9 cellular contexts compared by ENCODE assay signal in the genomic region with DNA sequence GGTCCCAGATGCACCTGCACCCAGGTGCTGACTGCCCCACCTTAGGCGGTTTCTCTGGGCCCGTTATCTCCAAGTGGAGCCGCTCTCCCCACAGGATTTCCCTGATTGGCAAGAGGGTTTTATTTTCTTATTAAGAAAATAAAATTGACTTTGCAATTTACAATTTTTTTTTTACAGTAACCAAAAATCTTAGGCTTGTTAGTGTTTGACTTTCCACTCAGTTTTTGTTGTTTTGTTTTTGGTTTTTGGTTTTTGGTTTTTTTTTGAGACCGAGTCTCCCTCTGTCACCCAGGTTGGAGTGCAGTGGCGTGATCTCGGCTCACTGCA. TPM values are rescaled to one million over a fixed set of nuclear protein-coding genes. Genes with fewer than 3 reads are reported as not detected.
A peak's percentile ranks its signal among the peaks of the same experiment; 100 is the strongest.
DNase-seq lines count a peak whose midpoint lies in the region; ATAC-seq, FAIRE-seq and TF ChIP-seq lines count a peak whose summit lies in the region.
"Had no signal": no experiment of that assay in that cellular context is flagged by ENCODE, and none has a peak within 500 bp of the region (broad histone marks: within the 10 kb centered on the region; RNA-seq: fewer than 3 reads in every experiment).

No MANE protein-coding gene starts in this region.

- peaks cover 17% of the 10 kb centered on the region for H3K4me1 ChIP-seq in keratinocyte (ENCODE audit: control insufficient read depth, extremely low read depth, insufficient read depth, low read length)
- H3K4me1 ChIP-seq in Caco-2 = no peaks in the 10 kb centered on the region

- H3K27me3 ChIP-seq in keratinocyte (ENCODE audit: control insufficient read depth, extremely low read depth, insufficient read depth, low read length) = peaks cover 5% of the 10 kb centered on the region
- H3K27me3 ChIP-seq in Caco-2 (replicated peaks; ENCODE audit: control insufficient read depth, insufficient read depth, low read length) = no peaks in the 10 kb centered on the region

- CTCF ChIA-PET in Caco-2 (lab: Charles Lee) = no interaction called here

- TF ChIP-seq CTCF in HFFc6 (IDR thresholded peaks at IDR 0.05) (no peak), keratinocyte (optimal IDR thresholded peaks at IDR 0.05 in 1 of 3, IDR thresholded peaks at IDR 0.05 in 1 of 3, conservative IDR thresholded peaks at IDR 0.05 in 1 of 3; ENCODE audit: extremely low read depth in 1 of 3, insufficient read depth in 2 of 3, low read length in 3 of 3) (no peak), Caco-2 (IDR thresholded peaks at IDR 0.05; ENCODE audit: insufficient read depth in 1 of 2, low read depth in 1 of 2, low read length in 1 of 2, severe bottlenecking in 1 of 2, unreplicated experiment in 1 of 2) (no peak)

- H3K9ac ChIP-seq in keratinocyte (ENCODE audit: control insufficient read depth, extremely low read depth, insufficient read depth, low read length) = no peak overlapping the region

- H3K27ac ChIP-seq in keratinocyte (ENCODE audit: control insufficient read depth, insufficient read depth, low read length) = no peak overlapping the region

- H3K36me3 ChIP-seq in keratinocyte (ENCODE audit: control insufficient read depth in 2 of 2, extremely low read depth in 1 of 2, insufficient read depth in 2 of 2, low read length in 2 of 2) (peaks cover 0 to 6% of the 10 kb centered on the region in 2 experiments), Caco-2 (ENCODE audit: control insufficient read depth, insufficient read depth, low read length) (no peaks in the 10 kb centered on the region)

- H3K9me3 ChIP-seq in keratinocyte (ENCODE audit: control insufficient read depth, low read depth, low read length) = no peaks in the 10 kb centered on the region
- H3K9me3 ChIP-seq in Caco-2 = no peaks in the 10 kb centered on the region

- no peaks in the 10 kb centered on the region for H3K9me3 Mint-ChIP-seq in HFFc6
- no peaks in the 10 kb centered on the region for H3K9me3 Mint-ChIP-seq in activated T-helper 2 cell treated with anti-CD3 and anti-CD28 coated beads, Interferon-gamma antibody, Interleukin-2, Interleukin-4, amounts not matched to agents 10 μg/mL and 5 μg/mL and 100 μg/mL, durations not matched to agents 14 hours and 24 hours and 36 hours
- no peaks in the 10 kb centered on the region for H3K9me3 Mint-ChIP-seq in stimulated activated effector memory CD8-positive, alpha-beta T cell treated with anti-CD3 and anti-CD28 coated beads, Interleukin-12 subunit alpha, Interleukin-12 subunit beta, amount 100 ng/mL, for 72 hours
- H3K9me3 Mint-ChIP-seq in Caco-2 (ENCODE audit: unreplicated experiment) = no peaks in the 10 kb centered on the region

- peak overlapping the region; percentile 50 for H3K4me2 ChIP-seq in keratinocyte (ENCODE audit: control insufficient read depth, extremely low read depth, insufficient read depth, low read depth, low read length)

- intact Hi-C loops in activated T-helper 2 cell treated with anti-CD3 and anti-CD28 coated beads, Interferon-gamma antibody, Interleukin-2, Interleukin-4, amounts not matched to agents 10 μg/mL and 5 μg/mL and 100 μg/mL, durations not matched to agents 14 hours and 24 hours and 36 hours (cut with micrococcal nuclease) = no loop called here
- intact Hi-C loops in Caco-2 (cut with micrococcal nuclease; ENCODE audit: unreplicated experiment) = no loop called here

- no peak overlapping the region for H3K27ac Mint-ChIP-seq in HFFc6
- H3K27ac Mint-ChIP-seq in activated T-helper 2 cell treated with anti-CD3 and anti-CD28 coated beads, Interferon-gamma antibody, Interleukin-2, Interleukin-4, amounts not matched to agents 10 μg/mL and 5 μg/mL and 100 μg/mL, durations not matched to agents 14 hours and 24 hours and 36 hours = no peak overlapping the region
- peak overlapping the region; percentile 20 for H3K27ac Mint-ChIP-seq in stimulated activated effector memory CD8-positive, alpha-beta T cell treated with anti-CD3 and anti-CD28 coated beads, Interleukin-12 subunit alpha, Interleukin-12 subunit beta, amount 100 ng/mL, for 72 hours
- no peak overlapping the region for H3K27ac Mint-ChIP-seq in Caco-2 (ENCODE audit: unreplicated experiment)

- no peak for ATAC-seq in stimulated activated effector memory CD8-positive, alpha-beta T cell treated with anti-CD3 and anti-CD28 coated beads, Interleukin-12 subunit alpha, Interleukin-12 subunit beta, amount 100 ng/mL, for 72 hours
- ATAC-seq in HG03460 (IDR thresholded peaks at IDR 0.05; ENCODE audit: unreplicated experiment) = no peak
- no peak for ATAC-seq in HG03469 (IDR thresholded peaks at IDR 0.05; ENCODE audit: unreplicated experiment)

- H3K4me3 ChIP-seq in keratinocyte (ENCODE audit: control insufficient read depth in 2 of 3, extremely low read depth in 1 of 3, insufficient read depth in 2 of 3, low read depth in 1 of 3, low read length in 3 of 3) (peak overlapping the region; percentile 56 to 68 (median 61)), Caco-2 (ENCODE audit: low read depth, low read length) (no peak overlapping the region)

- H3K4me3 Mint-ChIP-seq in HFFc6 (peak overlapping the region; percentile 61), Caco-2 (ENCODE audit: unreplicated experiment) (no peak overlapping the region)
- peak overlapping the region; percentile 71 for H3K4me3 Mint-ChIP-seq in activated T-helper 2 cell treated with anti-CD3 and anti-CD28 coated beads, Interferon-gamma antibody, Interleukin-2, Interleukin-4, amounts not matched to agents 10 μg/mL and 5 μg/mL and 100 μg/mL, durations not matched to agents 14 hours and 24 hours and 36 hours (ENCODE audit: low read depth)
- peak overlapping the region; percentile 71 for H3K4me3 Mint-ChIP-seq in stimulated activated effector memory CD8-positive, alpha-beta T cell treated with anti-CD3 and anti-CD28 coated beads, Interleukin-12 subunit alpha, Interleukin-12 subunit beta, amount 100 ng/mL, for 72 hours

- peaks cover 32% of the 10 kb centered on the region for H3K27me3 Mint-ChIP-seq in HFFc6 (ENCODE audit: insufficient read depth)
- no peaks in the 10 kb centered on the region for H3K27me3 Mint-ChIP-seq in activated T-helper 2 cell treated with anti-CD3 and anti-CD28 coated beads, Interferon-gamma antibody, Interleukin-2, Interleukin-4, amounts not matched to agents 10 μg/mL and 5 μg/mL and 100 μg/mL, durations not matched to agents 14 hours and 24 hours and 36 hours (ENCODE audit: low read depth)
- H3K27me3 Mint-ChIP-seq in Caco-2 (ENCODE audit: insufficient read depth, unreplicated experiment) = no peaks in the 10 kb centered on the region

- H4K20me1 ChIP-seq in keratinocyte (ENCODE audit: control insufficient read depth, extremely low read depth, insufficient read depth, low read length) = no peaks in the 10 kb centered on the region

- DNase-seq in HFFc6 = no peak
- no peak for DNase-seq in activated T-helper 2 cell treated with anti-CD3 and anti-CD28 coated beads, Interferon-gamma antibody, Interleukin-2, Interleukin-4, amounts not matched to agents 10 μg/mL and 5 μg/mL and 100 μg/mL, durations not matched to agents 14 hours and 24 hours and 36 hours (ENCODE audit: low spot score)
- no peak for DNase-seq in keratinocyte (ENCODE audit: low read depth, low spot score)
- DNase-seq in stimulated activated effector memory CD8-positive, alpha-beta T cell treated with anti-CD3 and anti-CD28 coated beads, Interleukin-12 subunit alpha, Interleukin-12 subunit beta, amount 100 ng/mL, for 72 hours (ENCODE audit: low spot score in 2 of 2) = no peak
- DNase-seq in Caco-2 = no peak
- DNase-seq in stimulated activated CD4-positive, alpha-beta T cell treated with anti-CD3 and anti-CD28 coated beads, Interleukin-4, amount 100 ng/mL, for 1 hour = no peak
- DNase-seq: Karpas-422 had no signal

- peaks cover 2% of the 10 kb centered on the region for H3K9me1 ChIP-seq in keratinocyte (ENCODE audit: control insufficient read depth, extremely low read depth, insufficient read depth, low read length)

- no TSS peak for BruUV-seq in Caco-2 (replicated peaks; lab: Mats Ljungman, UMichigan)

- no peak for FAIRE-seq in keratinocyte (lab: Jason Lieb, UNC)

- no peaks in the 10 kb centered on the region for H3K79me2 ChIP-seq in keratinocyte (ENCODE audit: control insufficient read depth, insufficient read depth, low read length)

- POLR2A ChIA-PET in Caco-2 (lab: Charles Lee) = no interaction called here

- H3K36me3 Mint-ChIP-seq in HFFc6 (ENCODE audit: low read depth) (no peaks in the 10 kb centered on the region), Caco-2 (ENCODE audit: insufficient read depth, unreplicated experiment) (no peaks in the 10 kb centered on the region)
- H3K36me3 Mint-ChIP-seq in activated T-helper 2 cell treated with anti-CD3 and anti-CD28 coated beads, Interferon-gamma antibody, Interleukin-2, Interleukin-4, amounts not matched to agents 10 μg/mL and 5 μg/mL and 100 μg/mL, durations not matched to agents 14 hours and 24 hours and 36 hours (ENCODE audit: low read depth) = no peaks in the 10 kb centered on the region
- no peaks in the 10 kb centered on the region for H3K36me3 Mint-ChIP-seq in stimulated activated effector memory CD8-positive, alpha-beta T cell treated with anti-CD3 and anti-CD28 coated beads, Interleukin-12 subunit alpha, Interleukin-12 subunit beta, amount 100 ng/mL, for 72 hours

- H2AFZ ChIP-seq in keratinocyte (ENCODE audit: control insufficient read depth, low read length) = peak overlapping the region; percentile 19

- H3K4me1 Mint-ChIP-seq in HFFc6 (ENCODE audit: low read depth) = peaks cover 13% of the 10 kb centered on the region; the same call in 1 of the 2 replicates
- peaks cover 19% of the 10 kb centered on the region for H3K4me1 Mint-ChIP-seq in activated T-helper 2 cell treated with anti-CD3 and anti-CD28 coated beads, Interferon-gamma antibody, Interleukin-2, Interleukin-4, amounts not matched to agents 10 μg/mL and 5 μg/mL and 100 μg/mL, durations not matched to agents 14 hours and 24 hours and 36 hours (ENCODE audit: low read depth)
- H3K4me1 Mint-ChIP-seq in stimulated activated effector memory CD8-positive, alpha-beta T cell treated with anti-CD3 and anti-CD28 coated beads, Interleukin-12 subunit alpha, Interleukin-12 subunit beta, amount 100 ng/mL, for 72 hours = peaks cover 32% of the 10 kb centered on the region
- H3K4me1 Mint-ChIP-seq in Caco-2 (ENCODE audit: low read depth, unreplicated experiment) = peaks cover 6% of the 10 kb centered on the region

- dilution Hi-C loops in keratinocyte (cut with MboI; ENCODE audit: extremely low pct_ligation_motif_present, low sequenced_read_pairs) = no loop called here

RNA-seq across cellular contexts. Expression of a gene that starts 4.8 kb away (rescaled TPM):
- not detected for total RNA-seq in HFFc6 (2021; fragmentation: NEBNext Ultra II Directional; extraction: Animal tissue kit (Norgen Biotek cat#: 25700))
- total RNA-seq in activated T-helper 2 cell treated with anti-CD3 and anti-CD28 coated beads, Interferon-gamma antibody, Interleukin-2, Interleukin-4, amounts not matched to agents 10 μg/mL and 5 μg/mL and 100 μg/mL, durations not matched to agents 14 hours and 24 hours and 36 hours = 0.07 TPM in 1 of 2 replicates, not detected in the other
- polyA plus RNA-seq in keratinocyte = not detected in 3 replicates
- not detected for polyA plus RNA-seq in keratinocyte (2011; ENCODE audit: low read depth)
- not detected in 2 replicates for polyA plus RNA-seq in keratinocyte (2011; cell fraction: cytosol; rRNA removed)
- polyA plus RNA-seq in keratinocyte (2011; cell fraction: nucleus; rRNA removed) = not detected in 2 replicates
- not detected in 2 replicates for polyA plus RNA-seq in keratinocyte (2012; ENCODE audit: low replicate concordance)
- not detected in 3 replicates for polyA minus RNA-seq in keratinocyte
- not detected for polyA minus RNA-seq in keratinocyte (2011; cell fraction: cytosol; rRNA and poly(A)+ RNA removed)
- not detected in 2 replicates for polyA minus RNA-seq in keratinocyte (2011; cell fraction: nucleus; rRNA and poly(A)+ RNA removed)
- total RNA-seq in Caco-2 (2022) = not detected in 2 replicates

RNA-seq across cellular contexts. Expression of a gene that starts 25.1 kb away (rescaled TPM):
- 1 to 10 TPM in 4 of 6 experiments, under 1 TPM in 2; 0.38 to 3.4 (median 1.6) TPM for total RNA-seq in HFFc6 (2021; fragmentation: NEBNext Ultra II Directional; extraction: Animal tissue kit (Norgen Biotek cat#: 25700))
- 1.4 and 2.3 TPM in 2 replicates for total RNA-seq in activated T-helper 2 cell treated with anti-CD3 and anti-CD28 coated beads, Interferon-gamma antibody, Interleukin-2, Interleukin-4, amounts not matched to agents 10 μg/mL and 5 μg/mL and 100 μg/mL, durations not matched to agents 14 hours and 24 hours and 36 hours
- 0.79 to 1.3 TPM (median 1.0 TPM) in 3 replicates for polyA plus RNA-seq in keratinocyte
- 0.57 TPM for polyA plus RNA-seq in keratinocyte (2011; ENCODE audit: low read depth)
- 0.29 and 1.8 TPM in 2 replicates for polyA plus RNA-seq in keratinocyte (2011; cell fraction: cytosol; rRNA removed)
- 0.57 TPM in 1 of 2 replicates, not detected in the other for polyA plus RNA-seq in keratinocyte (2011; cell fraction: nucleus; rRNA removed)
- 3.9 TPM in 1 of 2 replicates, not detected in the other for polyA plus RNA-seq in keratinocyte (2012; ENCODE audit: low replicate concordance)
- polyA minus RNA-seq in keratinocyte = 0.76 to 1.9 TPM in 2 of 3 replicates, not detected in the other
- polyA minus RNA-seq in keratinocyte (2011; cell fraction: cytosol; rRNA and poly(A)+ RNA removed) = 7.5 TPM
- polyA minus RNA-seq in keratinocyte (2011; cell fraction: nucleus; rRNA and poly(A)+ RNA removed) = not detected in 2 replicates
- total RNA-seq in Caco-2 (2022) = 7.1 and 9.4 TPM in 2 replicates

RNA-seq across cellular contexts. Expression of a gene that starts 48.8 kb away (rescaled TPM):
- 10 to 100 TPM; 39.1 to 51.0 (median 45.2) TPM for total RNA-seq in HFFc6 (2021; fragmentation: NEBNext Ultra II Directional; extraction: Animal tissue kit (Norgen Biotek cat#: 25700))
- total RNA-seq in activated T-helper 2 cell treated with anti-CD3 and anti-CD28 coated beads, Interferon-gamma antibody, Interleukin-2, Interleukin-4, amounts not matched to agents 10 μg/mL and 5 μg/mL and 100 μg/mL, durations not matched to agents 14 hours and 24 hours and 36 hours = 40.4 and 41.3 TPM in 2 replicates
- polyA plus RNA-seq in keratinocyte = 20.5 to 40.1 TPM (median 33.1 TPM) in 3 replicates
- 15.4 TPM for polyA plus RNA-seq in keratinocyte (2011; ENCODE audit: low read depth)
- polyA plus RNA-seq in keratinocyte (2011; cell fraction: cytosol; rRNA removed) = 18.4 and 23.1 TPM in 2 replicates
- polyA plus RNA-seq in keratinocyte (2011; cell fraction: nucleus; rRNA removed) = 36.8 and 48.9 TPM in 2 replicates
- polyA plus RNA-seq in keratinocyte (2012; ENCODE audit: low replicate concordance) = 24.3 and 33.2 TPM in 2 replicates
- 8.1 to 12.9 TPM (median 12.5 TPM) in 3 replicates for polyA minus RNA-seq in keratinocyte
- 23.0 TPM for polyA minus RNA-seq in keratinocyte (2011; cell fraction: cytosol; rRNA and poly(A)+ RNA removed)
- 11.6 and 14.4 TPM in 2 replicates for polyA minus RNA-seq in keratinocyte (2011; cell fraction: nucleus; rRNA and poly(A)+ RNA removed)
- total RNA-seq in Caco-2 (2022) = 44.3 and 48.5 TPM in 2 replicates
